In genomic region chr3:81760215-81760614, GRCh38 we compare ENCODE assay signal across 8 cellular contexts. TPM values are rescaled to one million over a fixed set of nuclear protein-coding genes. Genes with fewer than 3 reads are reported as not detected.
DNase-seq lines count a peak whose midpoint lies in the region; ATAC-seq, FAIRE-seq and TF ChIP-seq lines count a peak whose summit lies in the region.

No MANE protein-coding gene starts in this region.

- TF ChIP-seq CTCF in 22Rv1 (IDR thresholded peaks at IDR 0.05) (no peak), HL-60 (IDR thresholded peaks at IDR 0.05; ENCODE audit: insufficient read depth, low read length) (no peak), brain microvascular endothelial cell (IDR thresholded peaks at IDR 0.05; ENCODE audit: low read depth, low read length, missing control alignments) (no peak)

- FAIRE-seq in frontal cortex (lab: Jason Lieb, UNC) = no peak

- no peaks in the 10 kb centered on the region for H3K9me3 ChIP-seq in mesodermal cell (ENCODE audit: control insufficient read depth, low read length)

- DNase-seq in HL-60 (ENCODE audit: low read depth in 1 of 2, low spot score in 1 of 2) = no peak
- DNase-seq in brain microvascular endothelial cell = no peak
- DNase-seq in ecto neural progenitor cell (ENCODE audit: low spot score) = no peak
- DNase-seq in frontal cortex (ENCODE audit: low spot score in 2 of 2) = no peak

- ATAC-seq in HG03196 (IDR thresholded peaks at IDR 0.05; ENCODE audit: unreplicated experiment) = no peak
- ATAC-seq in HG02678 (IDR thresholded peaks at IDR 0.05; ENCODE audit: unreplicated experiment) = no peak

- WGBS in mesodermal cell (ENCODE audit: insufficient coverage in 2 of 2), 2 experiments = no CpG with 5 or more reads among the region's 3 CpGs

- in situ Hi-C loops in brain microvascular endothelial cell (cut with HindIII; ENCODE audit: low pct_ligation_motif_present, low sequenced_read_pairs) = no loop called here

- peak overlapping the region; percentile 95 for H3K27ac ChIP-seq in 22Rv1
- H3K27ac ChIP-seq in HL-60 (replicated peaks) = peak overlapping the region; percentile 99
- peak overlapping the region; percentile 94 for H3K27ac ChIP-seq in brain microvascular endothelial cell
- peak overlapping the region; percentile 98 for H3K27ac ChIP-seq in mesodermal cell (ENCODE audit: low read depth, low read length, severe bottlenecking)

- H3K36me3 ChIP-seq in brain microvascular endothelial cell (replicated peaks) (no peaks in the 10 kb centered on the region), mesodermal cell (ENCODE audit: control insufficient read depth, insufficient read depth, low read length) (peaks cover 33% of the 10 kb centered on the region)

- peaks cover 6% of the 10 kb centered on the region for H3K4me1 ChIP-seq in mesodermal cell (ENCODE audit: control insufficient read depth, insufficient read depth, low read length, poor library complexity, severe bottlenecking)

- H3K4me3 ChIP-seq in HL-60 (replicated peaks; ENCODE audit: insufficient read depth, low read length) (peak overlapping the region; percentile 38), brain microvascular endothelial cell (ENCODE audit: low read depth, low read length) (peak overlapping the region; percentile 76), mesodermal cell (ENCODE audit: extremely low read depth, insufficient read depth, low read length, poor library complexity, severe bottlenecking) (peak overlapping the region; percentile 62)

- H3K27me3 ChIP-seq in HL-60 (ENCODE audit: insufficient read depth, poor library complexity, severe bottlenecking) (no peaks in the 10 kb centered on the region), brain microvascular endothelial cell (replicated peaks) (no peaks in the 10 kb centered on the region)

RNA-seq across cellular contexts. Expression of gene GBE1, which starts 1.2 kb away (rescaled TPM):
- polyA plus RNA-seq in mesodermal cell (2013, experiment 1 of 2) = 40.7 TPM
- 36.8 TPM for polyA plus RNA-seq in mesodermal cell (2013, experiment 2 of 2)
- total RNA-seq in frontal cortex = 24.1 TPM
